ENCODE assay signal across 8 cellular contexts in genomic region chr19:33176670-33177416, GRCh38. TPM values are rescaled to one million over a fixed set of nuclear protein-coding genes. Genes with fewer than 3 reads are reported as not detected.
DNase-seq lines count a peak whose midpoint lies in the region; ATAC-seq and TF ChIP-seq lines count a peak whose summit lies in the region.

No MANE protein-coding gene starts in this region.

- no peaks in the 10 kb centered on the region for H3K27me3 ChIP-seq in BLaER1 treated with 17β-estradiol and CSF1 and Interleukin-3, amounts not matched to agents 10 nM and 100 nM
- H3K27me3 ChIP-seq in left lung, result no peaks in the 10 kb centered on the region

- no peak for TF ChIP-seq CTCF in left lung (IDR thresholded peaks at IDR 0.05)

- peak overlapping the region; percentile 71 to 89 (median 82) for H3K4me3 ChIP-seq in BLaER1 treated with 17β-estradiol and CSF1 and Interleukin-3, amounts not matched to agents 10 nM and 100 nM
- H3K4me3 ChIP-seq in left lung, result peak overlapping the region; percentile 67 to 83

- no peaks in the 10 kb centered on the region for H3K9me3 Mint-ChIP-seq in activated CD4-positive, alpha-beta T cell treated with anti-CD3 and anti-CD28 coated beads, Interleukin-2, amount 10 ng/mL, durations not matched to agents 7 days and 5 days
- H3K9me3 Mint-ChIP-seq in dendritic cell treated with granulocyte-macrophage colony-stimulating factor and Interleukin-4, amounts not matched to agents 40 ng/mL and 50 ng/mL, for 4 days, result no peaks in the 10 kb centered on the region

- H3K27ac ChIP-seq in BLaER1 treated with 17β-estradiol and CSF1 and Interleukin-3, amounts not matched to agents 10 nM and 100 nM, result peak overlapping the region; percentile 84 to 98 (median 95)
- peak overlapping the region; percentile 91 to 97 for H3K27ac ChIP-seq in left lung

- H3K4me3 Mint-ChIP-seq in activated CD4-positive, alpha-beta T cell treated with anti-CD3 and anti-CD28 coated beads, Interleukin-2, amount 10 ng/mL, durations not matched to agents 7 days and 5 days, result peak overlapping the region; percentile 91
- peak overlapping the region; percentile 93 for H3K4me3 Mint-ChIP-seq in dendritic cell treated with granulocyte-macrophage colony-stimulating factor and Interleukin-4, amounts not matched to agents 40 ng/mL and 50 ng/mL, for 4 days

- no peaks in the 10 kb centered on the region for H4K20me1 ChIP-seq in BLaER1 treated with 17β-estradiol and CSF1 and Interleukin-3, amounts not matched to agents 10 nM and 100 nM

- peaks cover 49 to 75% (median 64%) of the 10 kb centered on the region in 10 experiments for H3K4me1 ChIP-seq in BLaER1 treated with 17β-estradiol and CSF1 and Interleukin-3, amounts not matched to agents 10 nM and 100 nM
- peaks cover 6 to 43% of the 10 kb centered on the region in 2 donors for H3K4me1 ChIP-seq in left lung

- peak overlapping the region; percentile 88 to 98 (median 94) for H3K9ac ChIP-seq in BLaER1 treated with 17β-estradiol and CSF1 and Interleukin-3, amounts not matched to agents 10 nM and 100 nM

- peaks cover 2% of the 10 kb centered on the region for H3K27me3 Mint-ChIP-seq in activated CD4-positive, alpha-beta T cell treated with anti-CD3 and anti-CD28 coated beads, Interleukin-2, amount 10 ng/mL, durations not matched to agents 7 days and 5 days
- no peaks in the 10 kb centered on the region for H3K27me3 Mint-ChIP-seq in dendritic cell treated with granulocyte-macrophage colony-stimulating factor and Interleukin-4, amounts not matched to agents 40 ng/mL and 50 ng/mL, for 4 days

- H3K9me3 ChIP-seq in BLaER1 treated with 17β-estradiol and CSF1 and Interleukin-3, amounts not matched to agents 10 nM and 100 nM (replicated peaks in 1 of 11), result no peaks in the 10 kb centered on the region
- H3K9me3 ChIP-seq in left lung, result no peaks in the 10 kb centered on the region

- POLR2A ChIA-PET in activated CD4-positive, alpha-beta T cell treated with anti-CD3 and anti-CD28 coated beads, Interleukin-2, amount 10 ng/mL, durations not matched to agents 7 days and 5 days (lab: Charles Lee), result interaction anchor here (0.6 to 1.9 kb wide), 4 partner anchors 13 to 42 kb away, joined by 3 to 12 read pairs (median 3); no protein-coding TSS in a partner anchor

- H3K27ac Mint-ChIP-seq in activated CD4-positive, alpha-beta T cell treated with anti-CD3 and anti-CD28 coated beads, Interleukin-2, amount 10 ng/mL, durations not matched to agents 7 days and 5 days, result peak overlapping the region; percentile 95
- peak overlapping the region; percentile 92 for H3K27ac Mint-ChIP-seq in dendritic cell treated with granulocyte-macrophage colony-stimulating factor and Interleukin-4, amounts not matched to agents 40 ng/mL and 50 ng/mL, for 4 days

- ATAC-seq in HG03460 (IDR thresholded peaks at IDR 0.05; ENCODE audit: unreplicated experiment) (peak; percentile 74), left lung (peak; percentile 95)

- intact Hi-C loops in dendritic cell treated with granulocyte-macrophage colony-stimulating factor and Interleukin-4, amounts not matched to agents 40 ng/mL and 50 ng/mL, for 4 days (cut with micrococcal nuclease), result loop anchor here (1.0 to 5.0 kb wide), 4 partner anchors 32 to 205 kb away; partner anchors contain the start of genes CEBPA, CEBPG, CEP89 and FAAP24
- intact Hi-C loops in left lung (cut with DNase I), result no loop called here

- CTCF ChIA-PET in activated CD4-positive, alpha-beta T cell treated with anti-CD3 and anti-CD28 coated beads, Interleukin-2, amount 10 ng/mL, durations not matched to agents 7 days and 5 days (lab: Charles Lee), result interaction anchor here (0.6 to 5.3 kb wide), 15 partner anchors 9 to 239 kb away, joined by 3 to 58 read pairs (median 5); no protein-coding TSS in a partner anchor

- H3K4me1 Mint-ChIP-seq in activated CD4-positive, alpha-beta T cell treated with anti-CD3 and anti-CD28 coated beads, Interleukin-2, amount 10 ng/mL, durations not matched to agents 7 days and 5 days, result peaks cover 36% of the 10 kb centered on the region
- H3K4me1 Mint-ChIP-seq in dendritic cell treated with granulocyte-macrophage colony-stimulating factor and Interleukin-4, amounts not matched to agents 40 ng/mL and 50 ng/mL, for 4 days (ENCODE audit: low read depth), result peaks cover 54% of the 10 kb centered on the region

- peaks cover 6% of the 10 kb centered on the region for H3K36me3 Mint-ChIP-seq in activated CD4-positive, alpha-beta T cell treated with anti-CD3 and anti-CD28 coated beads, Interleukin-2, amount 10 ng/mL, durations not matched to agents 7 days and 5 days (ENCODE audit: low read depth)
- H3K36me3 Mint-ChIP-seq in dendritic cell treated with granulocyte-macrophage colony-stimulating factor and Interleukin-4, amounts not matched to agents 40 ng/mL and 50 ng/mL, for 4 days (ENCODE audit: low read depth), result peaks cover 12% of the 10 kb centered on the region

- H3K4me2 ChIP-seq in BLaER1 treated with 17β-estradiol and CSF1 and Interleukin-3, amounts not matched to agents 10 nM and 100 nM, result peak overlapping the region; percentile 88 to 96 (median 92)

- DNase-seq in GM19240 (ENCODE audit: insufficient read length, low spot score) (peak; percentile 93), NCI-H526 (lab: John Stamatoyannopoulos, UW) (peak; percentile 99 to 100), left lung (peak; percentile 97 to 99)
- DNase-seq in activated CD4-positive, alpha-beta T cell treated with anti-CD3 and anti-CD28 coated beads, Interleukin-2, amount 10 ng/mL, durations not matched to agents 7 days and 5 days, result peak; percentile 95
- DNase-seq in stimulated activated CD4-positive, alpha-beta T cell treated with anti-CD3 and anti-CD28 coated beads, Interleukin-2, amount 100 ng/mL, for 48 hours, result peak; percentile 94

- 0 out of 22 replicates have a peak, but pooled peaks cover 0 to 5% (median 0%) of the 10 kb centered on the region in 11 experiments for H3K36me3 ChIP-seq in BLaER1 treated with 17β-estradiol and CSF1 and Interleukin-3, amounts not matched to agents 10 nM and 100 nM
- H3K36me3 ChIP-seq in left lung, result no peaks in the 10 kb centered on the region

RNA-seq across cellular contexts. Expression of gene LRP3, which starts 17.3 kb away (rescaled TPM):
- under 1 TPM; 0.08 to 0.20 TPM for total RNA-seq in activated CD4-positive, alpha-beta T cell treated with anti-CD3 and anti-CD28 coated beads, Interleukin-2, amount 10 ng/mL, durations not matched to agents 7 days and 5 days
- 10 to 100 TPM; 18.1 to 33.5 TPM for total RNA-seq in left lung

RNA-seq across cellular contexts. Expression of gene WDR88, which starts 44.9 kb away (rescaled TPM):
- total RNA-seq in activated CD4-positive, alpha-beta T cell treated with anti-CD3 and anti-CD28 coated beads, Interleukin-2, amount 10 ng/mL, durations not matched to agents 7 days and 5 days, result under 1 TPM in 1 of 2 experiments, not detected in 1; 0.27 TPM
- total RNA-seq in left lung, result not detected

RNA-seq across cellular contexts. Expression of gene SLC7A10, which starts 48.8 kb away (rescaled TPM):
- not detected for total RNA-seq in activated CD4-positive, alpha-beta T cell treated with anti-CD3 and anti-CD28 coated beads, Interleukin-2, amount 10 ng/mL, durations not matched to agents 7 days and 5 days
- total RNA-seq in left lung, result under 1 TPM in 1 of 2 donors, not detected in 1; 0.50 TPM

Comparison
In these comparisons a context has a peak if more than half of its experiments do, and no peak if none do; other contexts are left out.
1. Peak in every context shown above with its lines: DNase-seq, ATAC-seq, H3K4me3 ChIP-seq and H3K27ac ChIP-seq.
2. RNA of gene LRP3, which starts 17.3 kb away (total RNA-seq): 18.1 to 33.5 TPM in left lung; 0.08 to 0.20 TPM in activated CD4-positive, alpha-beta T cell treated with anti-CD3 and anti-CD28 coated beads, Interleukin-2, amount 10 ng/mL, durations not matched to agents 7 days and 5 days; every median in the first group is over 10 times any median in the second.